Comparison of ENCODE assay signal across 2 cellular contexts in genomic region chr10:85513450-85513849, GRCh38.
TF ChIP-seq lines count a peak whose summit lies in the region.

No MANE protein-coding gene starts in this region.

TF ChIP-seq in GM23338, 12 proteins besides CTCF, POLR2A, EP300 and RAD21:
- TF ChIP-seq, protein P1, sequence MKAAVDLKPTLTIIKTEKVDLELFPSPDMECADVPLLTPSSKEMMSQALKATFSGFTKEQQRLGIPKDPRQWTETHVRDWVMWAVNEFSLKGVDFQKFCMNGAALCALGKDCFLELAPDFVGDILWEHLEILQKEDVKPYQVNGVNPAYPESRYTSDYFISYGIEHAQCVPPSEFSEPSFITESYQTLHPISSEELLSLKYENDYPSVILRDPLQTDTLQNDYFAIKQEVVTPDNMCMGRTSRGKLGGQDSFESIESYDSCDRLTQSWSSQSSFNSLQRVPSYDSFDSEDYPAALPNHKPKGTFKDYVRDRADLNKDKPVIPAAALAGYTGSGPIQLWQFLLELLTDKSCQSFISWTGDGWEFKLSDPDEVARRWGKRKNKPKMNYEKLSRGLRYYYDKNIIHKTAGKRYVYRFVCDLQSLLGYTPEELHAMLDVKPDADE (IDR thresholded peaks at IDR 0.05): no peak
- TF ChIP-seq EZH2 (IDR thresholded peaks at IDR 0.05; ENCODE audit: low read depth, unreplicated experiment) (no peak), NANOG (IDR thresholded peaks at IDR 0.05; ENCODE audit: borderline replicate concordance) (no peak)
TF ChIP-seq in GM23338: peak in this region for 0.

TF ChIP-seq in H1, 55 proteins besides CTCF, POLR2A, EP300 and RAD21 (continued from another document):
- no peak for TF ChIP-seq POLR2AphosphoS5 (IDR thresholded peaks at IDR 0.05; ENCODE audit: low read depth, low read length)
- TF ChIP-seq SIN3A (conservative IDR thresholded peaks at IDR 0.05 in 1 of 2, IDR thresholded peaks at IDR 0.05 in 1 of 2; ENCODE audit: low read depth in 1 of 2, low read length in 2 of 2): no peak
- TF ChIP-seq NRF1 (IDR thresholded peaks at IDR 0.05; ENCODE audit: low read depth, low read length): no peak
TF ChIP-seq in H1: peak in this region for 0.
